ENCODE assay signal across 8 cellular contexts in the genomic region with DNA sequence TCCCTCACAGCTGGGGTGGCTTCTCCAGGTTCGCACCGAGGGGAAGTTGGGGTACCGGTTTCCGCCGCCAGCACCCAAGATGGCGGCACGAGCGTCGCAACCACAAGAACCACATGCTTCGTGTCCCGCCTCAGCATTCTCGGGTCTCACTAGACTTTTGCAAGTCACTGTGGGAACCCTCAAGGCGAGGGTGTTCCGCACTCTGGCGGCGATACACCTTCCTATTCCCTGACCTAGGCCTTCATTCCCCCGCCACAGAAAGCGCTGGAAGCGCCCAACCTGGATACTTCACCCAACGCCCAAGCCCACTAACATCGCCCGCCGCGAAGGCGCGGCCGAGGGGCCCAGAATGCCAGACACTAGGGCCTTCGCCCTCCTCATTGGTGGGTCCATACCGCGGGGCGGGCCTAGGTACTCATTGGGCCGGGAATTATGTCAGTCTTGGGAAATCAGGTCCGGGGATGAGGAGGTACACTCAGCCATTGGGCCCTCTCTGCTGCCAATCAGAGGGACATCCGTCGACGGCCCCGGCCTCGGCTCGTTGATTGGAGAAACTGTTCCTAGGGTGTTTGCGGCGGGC. TPM values are rescaled to one million over a fixed set of nuclear protein-coding genes. Genes with fewer than 3 reads are reported as not detected.
DNase-seq lines count a peak whose midpoint lies in the region; ATAC-seq and TF ChIP-seq lines count a peak whose summit lies in the region.

No MANE protein-coding gene starts in this region.

- no peak for TF ChIP-seq CTCF in coronary artery (IDR thresholded peaks at IDR 0.05)

- H3K4me3 Mint-ChIP-seq in activated CD4-positive, alpha-beta T cell treated with anti-CD3 and anti-CD28 coated beads, Interleukin-2, amount 10 ng/mL, durations not matched to agents 7 days and 5 days: peak overlapping the region; percentile 97

- H3K4me3 ChIP-seq in coronary artery: peak overlapping the region; percentile 77

- POLR2A ChIA-PET in activated CD4-positive, alpha-beta T cell treated with anti-CD3 and anti-CD28 coated beads, Interleukin-2, amount 10 ng/mL, durations not matched to agents 7 days and 5 days (lab: Charles Lee): no interaction called here

- CTCF ChIA-PET in activated CD4-positive, alpha-beta T cell treated with anti-CD3 and anti-CD28 coated beads, Interleukin-2, amount 10 ng/mL, durations not matched to agents 7 days and 5 days (lab: Charles Lee): interaction anchor here (0.6 to 5.2 kb wide), 15 partner anchors 9 to 146 kb away, joined by 3 to 39 read pairs (median 3); no protein-coding TSS in a partner anchor

- no peaks in the 10 kb centered on the region for H3K27me3 Mint-ChIP-seq in activated CD4-positive, alpha-beta T cell treated with anti-CD3 and anti-CD28 coated beads, Interleukin-2, amount 10 ng/mL, durations not matched to agents 7 days and 5 days

- H3K36me3 Mint-ChIP-seq in activated CD4-positive, alpha-beta T cell treated with anti-CD3 and anti-CD28 coated beads, Interleukin-2, amount 10 ng/mL, durations not matched to agents 7 days and 5 days (ENCODE audit: low read depth): peaks cover 32% of the 10 kb centered on the region

- H3K9me3 Mint-ChIP-seq in activated CD4-positive, alpha-beta T cell treated with anti-CD3 and anti-CD28 coated beads, Interleukin-2, amount 10 ng/mL, durations not matched to agents 7 days and 5 days: no peaks in the 10 kb centered on the region

- peak overlapping the region; percentile 97 for H3K27ac ChIP-seq in coronary artery

- ATAC-seq in GM19351 (IDR thresholded peaks at IDR 0.05; ENCODE audit: unreplicated experiment): peak; percentile 89
- ATAC-seq in HG03520 (IDR thresholded peaks at IDR 0.05; ENCODE audit: unreplicated experiment): peak; percentile 86

- H3K27ac Mint-ChIP-seq in activated CD4-positive, alpha-beta T cell treated with anti-CD3 and anti-CD28 coated beads, Interleukin-2, amount 10 ng/mL, durations not matched to agents 7 days and 5 days: peak overlapping the region; percentile 94

- H3K4me1 Mint-ChIP-seq in activated CD4-positive, alpha-beta T cell treated with anti-CD3 and anti-CD28 coated beads, Interleukin-2, amount 10 ng/mL, durations not matched to agents 7 days and 5 days: peaks cover 57% of the 10 kb centered on the region

- DNase-seq in C1 segment of cervical spinal cord (lab: John Stamatoyannopoulos, UW) (peak; percentile 84 to 100 (median 99)), NCI-H526 treated with DMSO at 0.1 percent for 48 hours (lab: John Stamatoyannopoulos, UW) (peak; percentile 99), coronary artery (ENCODE audit: low spot score) (peak; percentile 100), left kidney (ENCODE audit: low read depth, low spot score) (peak; percentile 100)
- peak; percentile 99 for DNase-seq in activated CD4-positive, alpha-beta T cell treated with anti-CD3 and anti-CD28 coated beads, Interleukin-2, amount 10 ng/mL, durations not matched to agents 7 days and 5 days
- peak; percentile 99 for DNase-seq in stimulated activated CD4-positive, alpha-beta T cell treated with anti-CD3 and anti-CD28 coated beads, Interleukin-1b, Interleukin-23, amount 100 ng/mL, for 48 hours

RNA-seq across cellular contexts. Expression of gene NFE2L1, which starts 0.3 kb away (rescaled TPM):
- total RNA-seq in activated CD4-positive, alpha-beta T cell treated with anti-CD3 and anti-CD28 coated beads, Interleukin-2, amount 10 ng/mL, durations not matched to agents 7 days and 5 days: 10 to 100 TPM; 53.2 to 65.9 TPM

RNA-seq across cellular contexts. Expression of gene COPZ2, which starts 10.2 kb away (rescaled TPM):
- total RNA-seq in activated CD4-positive, alpha-beta T cell treated with anti-CD3 and anti-CD28 coated beads, Interleukin-2, amount 10 ng/mL, durations not matched to agents 7 days and 5 days: 1 to 10 TPM; 3.4 to 4.0 TPM

RNA-seq across cellular contexts. Expression of gene CBX1, which starts 53.4 kb away (rescaled TPM):
- 10 to 100 TPM; 63.6 to 64.8 TPM for total RNA-seq in activated CD4-positive, alpha-beta T cell treated with anti-CD3 and anti-CD28 coated beads, Interleukin-2, amount 10 ng/mL, durations not matched to agents 7 days and 5 days

RNA-seq across cellular contexts. Expression of gene SNX11, which starts 59.7 kb away (rescaled TPM):
- 10 to 100 TPM; 21.2 to 22.4 TPM for total RNA-seq in activated CD4-positive, alpha-beta T cell treated with anti-CD3 and anti-CD28 coated beads, Interleukin-2, amount 10 ng/mL, durations not matched to agents 7 days and 5 days

Comparison
In these comparisons a context has a peak if more than half of its experiments do, and no peak if none do; other contexts are left out.
1. Peak in every context shown above with its lines: DNase-seq, ATAC-seq, H3K4me3 ChIP-seq and H3K27ac ChIP-seq.